22 cellular contexts compared by ENCODE assay signal in the genomic region with DNA sequence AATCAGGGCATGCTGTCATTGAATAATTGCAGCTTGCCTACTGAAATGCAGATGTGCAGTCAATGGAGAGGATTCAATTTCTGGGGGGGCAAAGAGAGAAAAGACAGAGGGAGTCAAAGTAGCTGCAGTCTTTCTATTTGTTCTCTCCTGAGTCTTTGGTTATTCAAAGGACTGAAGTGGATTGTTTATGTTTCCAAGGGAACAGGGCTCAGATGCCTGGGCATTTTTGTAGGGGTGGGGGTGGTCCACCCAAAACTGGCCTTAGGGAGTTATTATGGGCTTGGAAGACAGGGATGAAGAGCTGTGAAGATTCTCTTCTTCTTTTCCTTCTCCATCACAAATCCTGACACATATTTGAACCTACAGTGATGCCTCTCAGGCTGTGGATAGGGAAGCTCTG.
DNase-seq lines count a peak whose midpoint lies in the region; ATAC-seq and TF ChIP-seq lines count a peak whose summit lies in the region.
"Had no signal": no experiment of that assay in that cellular context is flagged by ENCODE, and none has a peak within 500 bp of the region (broad histone marks: within the 10 kb centered on the region; RNA-seq: fewer than 3 reads in every experiment).

No MANE protein-coding gene starts in this region.

- peaks cover 17% of the 10 kb centered on the region for H3K4me1 Mint-ChIP-seq in GM23338

- TF ChIP-seq POLR2A in tibial nerve (IDR thresholded peaks at IDR 0.05) = no peak

- H3K4me1 ChIP-seq in GM23338 (ENCODE audit: insufficient read depth) (peaks cover 22% of the 10 kb centered on the region), tibial nerve (no peaks in the 10 kb centered on the region)
- H3K4me1 ChIP-seq: Caco-2, SJSA1 had no signal

- H3K79me2 ChIP-seq in GM23338 (replicated peaks; ENCODE audit: insufficient read depth) = no peaks in the 10 kb centered on the region

- H3K36me3 Mint-ChIP-seq in GM23338 (ENCODE audit: low read depth) = 0 out of 3 replicates have a peak, but pooled peaks cover 3% of the 10 kb centered on the region

- TF ChIP-seq EP300 in tibial nerve (IDR thresholded peaks at IDR 0.05) = no peak

- no peaks in the 10 kb centered on the region; the same call in 2 of the 3 replicates for H3K9me3 Mint-ChIP-seq in GM23338

- ATAC-seq in GM23338 (peak; percentile 85), HG03095 (IDR thresholded peaks at IDR 0.05; ENCODE audit: unreplicated experiment) (no peak), HG02588 (IDR thresholded peaks at IDR 0.05; ENCODE audit: unreplicated experiment) (no peak), GM19395 (IDR thresholded peaks at IDR 0.05; ENCODE audit: unreplicated experiment) (no peak)
- ATAC-seq: HepG2, PC-3 had no signal

- H3F3A ChIP-seq in GM23338 (replicated peaks; ENCODE audit: low read depth) = no peaks in the 10 kb centered on the region

- H3K9me3 ChIP-seq in tibial nerve = peaks cover 0 to 10% (median 0%) of the 10 kb centered on the region in 4 donors
- H3K9me3 ChIP-seq: Caco-2, SJSA1 had no signal

- no peak for TF ChIP-seq CTCF in GM23338 (conservative IDR thresholded peaks at IDR 0.05; ENCODE audit: low read depth in 2 of 2)
- TF ChIP-seq CTCF in tibial nerve (IDR thresholded peaks at IDR 0.05) = no peak

- H3K4me3 Mint-ChIP-seq in GM23338 = peak overlapping the region; percentile 12; the same call in 1 of the 3 replicates

- H3K27ac Mint-ChIP-seq in GM23338 = peak overlapping the region; percentile 53; the same call in 1 of the 2 replicates

- peak overlapping the region; percentile 50 for H3K4me2 ChIP-seq in GM23338

- H3K27me3 Mint-ChIP-seq in GM23338 (ENCODE audit: insufficient read depth, low read depth, poor library complexity) = no peaks in the 10 kb centered on the region

- DNase-seq in GM23338 (ENCODE audit: low spot score) (peak; percentile 75), NCI-H2029 (lab: John Stamatoyannopoulos, UW) (peak; percentile 30), epithelial cell of prostate (ENCODE audit: low read depth, low spot score) (no peak), medulla oblongata (ENCODE audit: extremely low spot score) (peak; percentile 51), tibial nerve (ENCODE audit: low spot score in 2 of 2) (no peak)
- DNase-seq: ACHN, AML-193, Caco-2, DMS79, KG1, NCI-H1436, NCI-H2081 treated with DMSO at 0.1 percent for 48 hours, NCI-H226, NCI-H526 treated with DMSO at 0.1 percent for 48 hours, PC-3, SW 1271 had no signal

- no peak overlapping the region for H2AFZ ChIP-seq in GM23338

- H3K4me3 ChIP-seq in GM23338 = no peak overlapping the region
- no peak overlapping the region for H3K4me3 ChIP-seq in tibial nerve
- H3K4me3 ChIP-seq: SJSA1 had no signal

- no peak overlapping the region for H3K27ac ChIP-seq in GM23338 (ENCODE audit: low read depth)
- peak overlapping the region; percentile 54 for H3K27ac ChIP-seq in epithelial cell of prostate
- no peak overlapping the region for H3K27ac ChIP-seq in tibial nerve
- H3K27ac ChIP-seq: RWPE1, SJSA1 had no signal

- no peaks in the 10 kb centered on the region for H3K36me3 ChIP-seq in GM23338 (ENCODE audit: insufficient read depth)
- no peaks in the 10 kb centered on the region for H3K36me3 ChIP-seq in tibial nerve
- H3K36me3 ChIP-seq: SJSA1 had no signal

- H3K27me3 ChIP-seq in GM23338 (ENCODE audit: insufficient read depth) (no peaks in the 10 kb centered on the region), tibial nerve (no peaks in the 10 kb centered on the region)
- H3K27me3 ChIP-seq: SJSA1 had no signal

- no peaks in the 10 kb centered on the region for H3K9me2 ChIP-seq in GM23338 (ENCODE audit: insufficient read depth)

- H4K20me1 ChIP-seq in GM23338 (replicated peaks; ENCODE audit: insufficient read depth) = no peaks in the 10 kb centered on the region

TF ChIP-seq in GM23338, 12 proteins besides CTCF, POLR2A, EP300 and RAD21 (continues in another document):
- TF ChIP-seq STAT1 (IDR thresholded peaks at IDR 0.05; ENCODE audit: unreplicated experiment) (no peak), NANOG (IDR thresholded peaks at IDR 0.05; ENCODE audit: borderline replicate concordance) (no peak), ZNF114 (CRISPR knock-in tag; IDR thresholded peaks at IDR 0.05) (no peak), EZH2 (IDR thresholded peaks at IDR 0.05; ENCODE audit: low read depth, unreplicated experiment) (no peak), ZNF331 (CRISPR knock-in tag; IDR thresholded peaks at IDR 0.05; ENCODE audit: low read depth) (no peak), ETS1 (IDR thresholded peaks at IDR 0.05) (no peak), REST (IDR thresholded peaks at IDR 0.05; ENCODE audit: unreplicated experiment) (no peak), POLR2AphosphoS5 (IDR thresholded peaks at IDR 0.05; ENCODE audit: low read depth) (no peak), EZH2phosphoT487 (IDR thresholded peaks at IDR 0.05; ENCODE audit: unreplicated experiment) (no peak), JUNB (IDR thresholded peaks at IDR 0.05; ENCODE audit: unreplicated experiment) (no peak)

Comparison
In these comparisons a context has a peak if more than half of its experiments do, and no peak if none do; other contexts are left out.
1. DNase-seq: peak in GM23338 (single experiment), NCI-H2029 (single experiment) and medulla oblongata (single experiment); none in epithelial cell of prostate (single experiment) and tibial nerve (0 of 2).